ENCODE assay signal across 8 cellular contexts in genomic region chr1:223844521-223844961, GRCh38. TPM values are rescaled to one million over a fixed set of nuclear protein-coding genes. Genes with fewer than 3 reads are reported as not detected.
DNase-seq lines count a peak whose midpoint lies in the region; ATAC-seq and TF ChIP-seq lines count a peak whose summit lies in the region.

No MANE protein-coding gene starts in this region.

- in situ Hi-C loops in GM13977 (cut with MboI; ENCODE audit: low pct_unique_long_range_greater_than_20kb, low sequenced_read_pairs, unreplicated experiment) = no loop called here

- CTCF ChIA-PET in Calu3 (lab: Charles Lee) = interaction anchor here (0.8 to 1.0 kb wide), 2 partner anchors 28 to 140 kb away, joined by 3 read pairs; no protein-coding TSS in a partner anchor

- H3K27me3 Mint-ChIP-seq in Calu3 (ENCODE audit: unreplicated experiment) = no peaks in the 10 kb centered on the region
- H3K27me3 Mint-ChIP-seq in natural killer cell treated with Interleukin-12 subunit alpha and Interleukin-12 subunit beta and Interleukin-15 and Interleukin-18, amount 100 ng/mL, for 72 hours = no peaks in the 10 kb centered on the region

- H3K9me3 Mint-ChIP-seq in Calu3 (ENCODE audit: low read depth, unreplicated experiment) = peaks cover 2% of the 10 kb centered on the region
- H3K9me3 Mint-ChIP-seq in natural killer cell treated with Interleukin-12 subunit alpha and Interleukin-12 subunit beta and Interleukin-15 and Interleukin-18, amount 100 ng/mL, for 72 hours = peaks cover 4% of the 10 kb centered on the region

- peaks cover 4% of the 10 kb centered on the region; the same call in 1 of the 2 replicates for H3K4me1 ChIP-seq in SJCRH30

- H3K9me3 ChIP-seq in SJCRH30 (replicated peaks) = no peaks in the 10 kb centered on the region

- DNase-seq in Calu3 (no peak), SJCRH30 (no peak), choroid plexus epithelial cell (ENCODE audit: low read depth) (no peak), GM13977 (ENCODE audit: low spot score) (no peak), NCI-H1417 (lab: John Stamatoyannopoulos, UW) (no peak), NCI-H2107 (lab: John Stamatoyannopoulos, UW) (no peak), GM19238 (ENCODE audit: insufficient read length, low spot score) (no peak)
- peak; percentile 80 for DNase-seq in natural killer cell treated with Interleukin-12 subunit alpha and Interleukin-12 subunit beta and Interleukin-15 and Interleukin-18, amount 100 ng/mL, for 72 hours (ENCODE audit: low spot score)

- H3K27me3 ChIP-seq in SJCRH30 = no peaks in the 10 kb centered on the region

- intact Hi-C loops in Calu3 (cut with micrococcal nuclease; ENCODE audit: unreplicated experiment) = no loop called here

- TF ChIP-seq CTCF in Calu3 (IDR thresholded peaks at IDR 0.05; ENCODE audit: unreplicated experiment) = no peak
- TF ChIP-seq CTCF in choroid plexus epithelial cell (conservative IDR thresholded peaks at IDR 0.05; ENCODE audit: low read depth, low read length) = no peak
- no peak for TF ChIP-seq CTCF in GM13977 (IDR thresholded peaks at IDR 0.05; ENCODE audit: extremely low read depth, insufficient read depth, missing control alignments)

- peaks cover 24% of the 10 kb centered on the region for H3K4me1 Mint-ChIP-seq in Calu3 (ENCODE audit: low read depth, unreplicated experiment)
- peaks cover 40 to 48% of the 10 kb centered on the region in 2 donors for H3K4me1 Mint-ChIP-seq in natural killer cell treated with Interleukin-12 subunit alpha and Interleukin-12 subunit beta and Interleukin-15 and Interleukin-18, amount 100 ng/mL, for 72 hours (ENCODE audit: low read depth in 2 of 2)

- no peaks in the 10 kb centered on the region for H3K36me3 ChIP-seq in SJCRH30

- peak overlapping the region; percentile 94 for H3K4me3 Mint-ChIP-seq in Calu3 (ENCODE audit: low read depth, unreplicated experiment)
- H3K4me3 Mint-ChIP-seq in natural killer cell treated with Interleukin-12 subunit alpha and Interleukin-12 subunit beta and Interleukin-15 and Interleukin-18, amount 100 ng/mL, for 72 hours = peak overlapping the region; percentile 94

- ATAC-seq in natural killer cell treated with Interleukin-12 subunit alpha and Interleukin-12 subunit beta and Interleukin-15 and Interleukin-18, amount 100 ng/mL, for 72 hours = peak in 1 of 2 donors; percentile 25

- H3K4me3 ChIP-seq in SJCRH30 (peak overlapping the region; percentile 93), choroid plexus epithelial cell (ENCODE audit: low read depth, low read length) (peak overlapping the region; percentile 83)

- peak overlapping the region; percentile 93 for H3K27ac Mint-ChIP-seq in Calu3 (ENCODE audit: unreplicated experiment)
- H3K27ac Mint-ChIP-seq in natural killer cell treated with Interleukin-12 subunit alpha and Interleukin-12 subunit beta and Interleukin-15 and Interleukin-18, amount 100 ng/mL, for 72 hours = peak overlapping the region; percentile 97 to 98

- H3K36me3 Mint-ChIP-seq in Calu3 (ENCODE audit: insufficient read depth, unreplicated experiment) = peaks cover 32% of the 10 kb centered on the region
- H3K36me3 Mint-ChIP-seq in natural killer cell treated with Interleukin-12 subunit alpha and Interleukin-12 subunit beta and Interleukin-15 and Interleukin-18, amount 100 ng/mL, for 72 hours = peaks cover 5% of the 10 kb centered on the region

- peak overlapping the region; percentile 73 for H3K27ac ChIP-seq in SJCRH30

- no TSS peak for BruUV-seq in Calu3 (replicated peaks; lab: Mats Ljungman, UMichigan)

RNA-seq across cellular contexts. Expression of gene TP53BP2, which starts 1.2 kb away (rescaled TPM):
- total RNA-seq in Calu3 (2022) = 59.5 and 66.4 TPM in 2 replicates
- 51.2 and 54.4 TPM in 2 replicates for total RNA-seq in SJCRH30 (2014; rRNA removed; shearing (Covaris generic))
- 100 to 1,000 TPM; 122 to 174 TPM for total RNA-seq in natural killer cell treated with Interleukin-12 subunit alpha and Interleukin-12 subunit beta and Interleukin-15 and Interleukin-18, amount 100 ng/mL, for 72 hours
